ENCODE assay signal across 9 cellular contexts in genomic region chr20:53949319-53949839, GRCh38.
DNase-seq lines count a peak whose midpoint lies in the region; ATAC-seq and TF ChIP-seq lines count a peak whose summit lies in the region.
"Had no signal": no experiment of that assay in that cellular context is flagged by ENCODE, and none has a peak within 500 bp of the region (broad histone marks: within the 10 kb centered on the region; RNA-seq: fewer than 3 reads in every experiment).

No MANE protein-coding gene starts in this region.

- H3K4me2 ChIP-seq in OCI-LY3 (ENCODE audit: low read length) = 0 out of 2 replicates have a peak overlapping the region, but pooled peaks have one; percentile 6

- no peak for TF ChIP-seq CTCF in GM13977 (IDR thresholded peaks at IDR 0.05; ENCODE audit: extremely low read depth, insufficient read depth, missing control alignments)
- TF ChIP-seq CTCF in OCI-LY3 (IDR thresholded peaks at IDR 0.05; ENCODE audit: low read depth, low read length) = no peak
- no peak for TF ChIP-seq CTCF in heart left ventricle (IDR thresholded peaks at IDR 0.05)

- H3K9ac ChIP-seq in OCI-LY3 (ENCODE audit: low read length) = no peak overlapping the region

- in situ Hi-C loops in GM13977 (cut with MboI; ENCODE audit: low pct_unique_long_range_greater_than_20kb, low sequenced_read_pairs, unreplicated experiment) = loop anchor here (10.0 kb wide), 2 partner anchors 115 to 535 kb away; no protein-coding TSS in a partner anchor

- H3K36me3 ChIP-seq in OCI-LY3 (replicated peaks; ENCODE audit: low read depth, low read length) (peaks cover 3% of the 10 kb centered on the region), heart left ventricle (no peaks in the 10 kb centered on the region)

- H3K4me1 ChIP-seq in OCI-LY3 (ENCODE audit: low read length) (0 out of 2 replicates have a peak, but pooled peaks cover 7% of the 10 kb centered on the region), heart left ventricle (peaks cover 0 to 19% (median 11%) of the 10 kb centered on the region in 12 donors)

- H2AFZ ChIP-seq in OCI-LY3 (ENCODE audit: low read depth, low read length) = no peak overlapping the region; the same call in 1 of the 2 replicates

- ATAC-seq in HG02798 (IDR thresholded peaks at IDR 0.05; ENCODE audit: poor library complexity, unreplicated experiment) (peak; percentile 85), heart left ventricle (peak; percentile 68 to 93 (median 86))

- H3K9me3 ChIP-seq in OCI-LY3 (ENCODE audit: insufficient read depth, low read length) = peaks cover 7% of the 10 kb centered on the region; the same call in 1 of the 2 replicates
- peaks cover 0 to 9% (median 0%) of the 10 kb centered on the region in 12 donors for H3K9me3 ChIP-seq in heart left ventricle

- no peaks in the 10 kb centered on the region for H3K36me3 Mint-ChIP-seq in activated T-cell treated with anti-CD3 and anti-CD28 coated beads, Interleukin-2, amount 50 U/mL, for 24 hours (ENCODE audit: low read depth)

- DNase-seq in GM13977 (ENCODE audit: low spot score) = peak; percentile 43
- peak; percentile 77 for DNase-seq in activated T-cell treated with anti-CD3 and anti-CD28 coated beads, Interleukin-2, amount 50 U/mL, for 24 hours
- DNase-seq in heart left ventricle = peak; percentile 43 to 77 (median 61)
- DNase-seq in stimulated activated CD4-positive, alpha-beta T cell treated with anti-CD3 and anti-CD28 coated beads, Interleukin-4, amount 100 ng/mL, for 1 hour = peak; percentile 62
- DNase-seq in NCI-H2227 (lab: John Stamatoyannopoulos, UW; ENCODE audit: unreplicated experiment) = no peak
- no peak for DNase-seq in DMS79 treated with DMSO at 0.1 percent for 48 hours (lab: John Stamatoyannopoulos, UW)

- no peaks in the 10 kb centered on the region for H3K27me3 Mint-ChIP-seq in activated T-cell treated with anti-CD3 and anti-CD28 coated beads, Interleukin-2, amount 50 U/mL, for 24 hours

- peak overlapping the region; percentile 72 for H3K4me3 Mint-ChIP-seq in activated T-cell treated with anti-CD3 and anti-CD28 coated beads, Interleukin-2, amount 50 U/mL, for 24 hours

- no peaks in the 10 kb centered on the region for H3K79me2 ChIP-seq in OCI-LY3 (ENCODE audit: low read length)

- H3K27me3 ChIP-seq in OCI-LY3 (ENCODE audit: low read depth, low read length) (no peaks in the 10 kb centered on the region), heart left ventricle (no peaks in the 10 kb centered on the region)

- H3K4me3 ChIP-seq in OCI-LY3 (ENCODE audit: low read length) (no peak overlapping the region), heart left ventricle (no peak overlapping the region)

- no peaks in the 10 kb centered on the region for H4K20me1 ChIP-seq in OCI-LY3 (ENCODE audit: insufficient read depth, low read length)

- peaks cover 40% of the 10 kb centered on the region for H3K4me1 Mint-ChIP-seq in activated T-cell treated with anti-CD3 and anti-CD28 coated beads, Interleukin-2, amount 50 U/mL, for 24 hours (ENCODE audit: low read depth)

- H3K27ac Mint-ChIP-seq in activated T-cell treated with anti-CD3 and anti-CD28 coated beads, Interleukin-2, amount 50 U/mL, for 24 hours = peak overlapping the region; percentile 93

- H3K27ac ChIP-seq in OCI-LY3 (ENCODE audit: low read length) = no peak overlapping the region
- H3K27ac ChIP-seq in heart left ventricle = peak overlapping the region in 8 of 12 donors; percentile 2 to 32 (median 22)
- H3K27ac ChIP-seq: VCaP had no signal

- intact Hi-C loops in heart left ventricle (cut with DNase I) = loop anchor here in 4 of 10 donors (10.0 kb wide), 4 partner anchors 115 to 1635 kb away; no protein-coding TSS in a partner anchor

- 37 to 52% (median 44%) methylated on average over 9 to 10 of the region's 10 CpGs for WGBS in heart left ventricle, 4 donors

- peaks cover 15% of the 10 kb centered on the region for H3K9me3 Mint-ChIP-seq in activated T-cell treated with anti-CD3 and anti-CD28 coated beads, Interleukin-2, amount 50 U/mL, for 24 hours

- no peak for TF ChIP-seq POLR2A in heart left ventricle (IDR thresholded peaks at IDR 0.05)

Comparison
In these comparisons a context has a peak if more than half of its experiments do, and no peak if none do; other contexts are left out.
1. DNase-seq: peak in GM13977 (single experiment), activated T-cell treated with anti-CD3 and anti-CD28 coated beads, Interleukin-2, amount 50 U/mL, for 24 hours (single experiment), heart left ventricle (5 of 5) and stimulated activated CD4-positive, alpha-beta T cell treated with anti-CD3 and anti-CD28 coated beads, Interleukin-4, amount 100 ng/mL, for 1 hour (single experiment); none in NCI-H2227 (single experiment) and DMS79 treated with DMSO at 0.1 percent for 48 hours (single experiment).